ENCODE assay signal across 1 cellular context in genomic region chr11:10490398-10491232, GRCh38.
TF ChIP-seq lines count a peak whose summit lies in the region.

No MANE protein-coding gene starts in this region.

TF ChIP-seq in endothelial cell of umbilical vein, 7 proteins besides CTCF, POLR2A, EP300 and RAD21:
- TF ChIP-seq MAX (IDR thresholded peaks at IDR 0.05; ENCODE audit: insufficient read depth, insufficient read length) (peak; percentile 70), GATA2 (IDR thresholded peaks at IDR 0.05; ENCODE audit: insufficient read depth, insufficient read length, low read depth, low read length) (peak; percentile 74), FOS (IDR thresholded peaks at IDR 0.05; ENCODE audit: borderline replicate concordance, insufficient read depth, low read length) (peak; percentile 100), POLR2AphosphoS5 (IDR thresholded peaks at IDR 0.05; ENCODE audit: insufficient read depth, low read depth, low read length) (peak; percentile 91), EZH2 (IDR thresholded peaks at IDR 0.05; ENCODE audit: borderline replicate concordance, low read depth, low read length, severe bottlenecking) (no peak), JUN (IDR thresholded peaks at IDR 0.05; ENCODE audit: borderline replicate concordance, insufficient read depth, insufficient read length, low read depth) (peak; percentile 97), MYC (IDR thresholded peaks at IDR 0.05; ENCODE audit: low read depth, low read length) (no peak)
